Comparison of ENCODE assay signal across 23 cellular contexts in genomic region chr13:91112878-91113277, GRCh38.
"Had no signal": no experiment of that assay in that cellular context is flagged by ENCODE, and none has a peak within 500 bp of the region (broad histone marks: within the 10 kb centered on the region; RNA-seq: fewer than 3 reads in every experiment).

No MANE protein-coding gene starts in this region.

- H3K27me3 ChIP-seq: MG63 had no signal

- FAIRE-seq: HepG2, RCC 7860 had no signal

- H3K4me3 ChIP-seq: MG63 had no signal

- ATAC-seq: HepG2, T-cell had no signal

- H3K36me3 ChIP-seq: MG63 had no signal

- H3K9me3 ChIP-seq: MG63 had no signal

- DNase-seq: IMR-90, Karpas-422, KG1, MG63, NCI-H1092, NCI-H1105 treated with DMSO at 0.1 percent for 48 hours, NCI-H1417 treated with DMSO at 0.1 percent for 48 hours, NCI-H1694 treated with DMSO at 0.1 percent for 48 hours, NCI-H2029, NCI-H2081 treated with DMSO at 0.1 percent for 48 hours, NCI-H2171, NCI-H226, NCI-H446, NCI-H510A, NCI-H69, NCI-H774, Right ventricle myocardium superior, RPMI8226, SIG-M5, SW 1271, T-cell had no signal
